In the genomic region with DNA sequence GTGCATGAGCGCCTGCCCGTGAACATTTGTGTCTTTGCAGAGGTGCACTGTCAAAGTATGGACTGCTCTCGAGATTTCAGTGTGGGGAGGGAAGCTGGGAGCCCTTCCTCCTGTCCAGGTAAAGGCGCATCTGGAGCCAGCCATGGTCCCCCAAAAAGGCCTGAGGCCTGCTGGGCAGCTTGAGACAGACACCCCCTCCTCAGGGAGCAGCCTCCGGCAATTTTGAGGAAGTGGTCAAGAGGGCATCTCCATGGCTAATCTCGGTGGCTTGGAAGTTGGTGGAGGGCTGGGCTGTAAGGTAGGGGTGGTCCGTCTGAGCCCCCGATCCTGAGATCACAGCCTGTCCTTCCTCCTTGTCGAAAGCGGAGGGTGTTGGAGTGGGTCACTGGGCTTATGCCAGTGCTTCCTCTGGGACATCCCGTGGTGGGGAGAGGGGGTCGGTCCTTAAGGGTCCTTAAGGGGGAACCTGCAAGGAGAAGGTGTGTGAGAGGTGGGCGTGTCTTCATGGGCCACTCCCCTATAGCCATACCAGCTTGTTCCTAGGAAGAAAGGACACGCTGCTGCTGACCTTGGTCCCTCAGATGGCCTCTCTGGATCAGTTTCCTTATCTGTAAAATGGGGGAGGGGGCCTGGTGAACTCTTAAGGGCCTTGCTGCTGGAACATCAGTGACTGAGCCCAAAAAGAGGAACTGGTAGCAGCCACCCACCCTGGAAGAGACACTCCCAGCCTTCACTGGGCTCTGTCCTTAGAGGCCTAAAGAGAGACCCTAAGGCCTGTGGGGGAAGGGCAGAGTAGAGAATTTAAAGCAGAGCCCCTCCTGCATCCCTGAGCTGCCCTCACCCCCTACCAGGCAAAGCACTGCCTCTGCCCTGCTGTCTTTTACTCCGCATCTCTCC, we compare ENCODE assay signal across 2 cellular contexts.
TF ChIP-seq lines count a peak whose summit lies in the region.

No MANE protein-coding gene starts in this region.

TF ChIP-seq in HEK293, 187 proteins besides CTCF, POLR2A, EP300 and RAD21:
- TF ChIP-seq RBAK (tag by site-specific recombination; IDR thresholded peaks at IDR 0.05): no peak
- no peak for TF ChIP-seq ZNF138 (tag by site-specific recombination; IDR thresholded peaks at IDR 0.05; ENCODE audit: borderline replicate concordance)
- peak; percentile 81 for TF ChIP-seq KLF9 (tag by site-specific recombination; IDR thresholded peaks at IDR 0.05; ENCODE audit: low read depth)
- TF ChIP-seq GFI1B (tag by site-specific recombination; IDR thresholded peaks at IDR 0.05): no peak
- TF ChIP-seq IKZF3 (tag by site-specific recombination; IDR thresholded peaks at IDR 0.05): no peak
- TF ChIP-seq ZNF510 (tag by site-specific recombination; IDR thresholded peaks at IDR 0.05; ENCODE audit: insufficient replicate concordance): no peak
- TF ChIP-seq REPIN1 (tag by site-specific recombination; IDR thresholded peaks at IDR 0.05; ENCODE audit: low read depth): no peak
- TF ChIP-seq BCL11A (tag by site-specific recombination; IDR thresholded peaks at IDR 0.05; ENCODE audit: low read depth): no peak
- no peak for TF ChIP-seq ZNF132 (tag by site-specific recombination; IDR thresholded peaks at IDR 0.05; ENCODE audit: borderline replicate concordance)
- peak; percentile 32; the same call in 1 of the 2 replicates for TF ChIP-seq KLF10 (tag by site-specific recombination; IDR thresholded peaks at IDR 0.05)
- no peak for TF ChIP-seq MZF1 (tag by site-specific recombination; IDR thresholded peaks at IDR 0.05; ENCODE audit: borderline replicate concordance)
- TF ChIP-seq ZSCAN23 (tag by site-specific recombination; IDR thresholded peaks at IDR 0.05): no peak
- TF ChIP-seq ZNF155 (tag by site-specific recombination; IDR thresholded peaks at IDR 0.05): no peak
- no peak for TF ChIP-seq ZNF202 (tag by site-specific recombination; IDR thresholded peaks at IDR 0.05; ENCODE audit: borderline replicate concordance)

TF ChIP-seq in H1, 55 proteins besides CTCF, POLR2A, EP300 and RAD21:
- TF ChIP-seq BACH1 (IDR thresholded peaks at IDR 0.05; ENCODE audit: low read length) (no peak), BCL11A (IDR thresholded peaks at IDR 0.05; ENCODE audit: low read depth in 2 of 2, low read length in 2 of 2) (no peak), JUN (IDR thresholded peaks at IDR 0.05; ENCODE audit: low read depth, low read length) (no peak), TAF7 (optimal IDR thresholded peaks at IDR 0.05; ENCODE audit: borderline replicate concordance, low read depth, low read length) (no peak)
TF ChIP-seq in H1: peak in this region for 0.
